ENCODE assay signal across 8 cellular contexts in genomic region chr11:59144579-59145345, GRCh38. TPM values are rescaled to one million over a fixed set of nuclear protein-coding genes. Genes with fewer than 3 reads are reported as not detected.
DNase-seq lines count a peak whose midpoint lies in the region; ATAC-seq and TF ChIP-seq lines count a peak whose summit lies in the region.

No MANE protein-coding gene starts in this region.

- no peak for TF ChIP-seq CTCF in colonic mucosa (IDR thresholded peaks at IDR 0.05)

- peak; percentile 63 for TF ChIP-seq POLR2A in GM18526 (IDR thresholded peaks at IDR 0.05; ENCODE audit: extremely low read depth, insufficient read length)

- H3K4me3 ChIP-seq in ACC112 (ENCODE audit: low read depth, low read length) (peak overlapping the region; percentile 95), colonic mucosa (peak overlapping the region; percentile 51)

- peaks cover 55% of the 10 kb centered on the region for H3K79me2 ChIP-seq in ACC112 (ENCODE audit: control insufficient read depth, insufficient read depth, low read length, unreplicated experiment)

- peak overlapping the region; percentile 79 for H2AFZ ChIP-seq in ACC112 (ENCODE audit: low read length, unreplicated experiment)

- peak; percentile 82 for DNase-seq in NCI-H2107 treated with DMSO at 0.1 percent for 48 hours (lab: John Stamatoyannopoulos, UW; ENCODE audit: unreplicated experiment)
- DNase-seq in activated CD4-positive, alpha-beta T cell treated with anti-CD3 and anti-CD28 coated beads for 24 hours (ENCODE audit: low read depth in 2 of 2), result peak; percentile 50 to 62
- DNase-seq in colonic mucosa, result peak; percentile 91
- DNase-seq in kidney tubule cell (ENCODE audit: low spot score), result peak; percentile 92
- DNase-seq in stimulated activated CD4-positive, alpha-beta T cell treated with anti-CD3 and anti-CD28 coated beads, Interleukin-1b, Interleukin-23, amount 100 ng/mL, for 4 hours (ENCODE audit: low read depth in 2 of 2), result peak; percentile 39 to 49

- H3K9ac ChIP-seq in colonic mucosa (ENCODE audit: low read depth in 2 of 2, low read length in 2 of 2), result peak overlapping the region; percentile 15 to 70

- no peaks in the 10 kb centered on the region for H3K9me3 ChIP-seq in colonic mucosa

- H3K27me3 ChIP-seq in ACC112 (ENCODE audit: insufficient read depth, low read length) (no peaks in the 10 kb centered on the region), colonic mucosa (no peaks in the 10 kb centered on the region)

- peak; percentile 57 for ATAC-seq in HG03066 (IDR thresholded peaks at IDR 0.05; ENCODE audit: low read depth, unreplicated experiment)

- intact Hi-C loops in colonic mucosa (cut with DNase I), result no loop called here

- peaks cover 22% of the 10 kb centered on the region for H3K36me3 ChIP-seq in ACC112 (ENCODE audit: insufficient read depth, low read length)
- no peaks in the 10 kb centered on the region for H3K36me3 ChIP-seq in colonic mucosa

- H3K4me1 ChIP-seq in ACC112 (ENCODE audit: control insufficient read depth, insufficient read depth, low read length, unreplicated experiment) (peaks cover 34% of the 10 kb centered on the region), colonic mucosa (no peaks in the 10 kb centered on the region)

- peak overlapping the region; percentile 88 for H3K27ac ChIP-seq in ACC112 (ENCODE audit: low read depth, low read length)
- peak overlapping the region; percentile 95 for H3K27ac ChIP-seq in colonic mucosa

RNA-seq across cellular contexts. Expression of gene FAM111A, which starts 2.1 kb away (rescaled TPM):
- 10 to 100 TPM; 24.9 to 38.1 TPM for total RNA-seq in colonic mucosa

RNA-seq across cellular contexts. Expression of gene DTX4, which starts 27.2 kb away (rescaled TPM):
- total RNA-seq in colonic mucosa, result 10 to 100 TPM; 54.7 to 59.7 TPM

RNA-seq across cellular contexts. Expression of gene FAM111B, which starts 37.7 kb away (rescaled TPM):
- 10 to 100 TPM in 1 of 2 donors, 1 to 10 TPM in 1; 7.9 to 27.5 TPM for total RNA-seq in colonic mucosa

RNA-seq across cellular contexts. Expression of gene GLYATL1B, which starts 58.7 kb away (rescaled TPM):
- not detected for total RNA-seq in colonic mucosa

Comparison
In these comparisons a context has a peak if more than half of its experiments do, and no peak if none do; other contexts are left out.
1. Peak in every context shown above with its lines: DNase-seq, ATAC-seq, H3K4me3 ChIP-seq and H3K27ac ChIP-seq.